ENCODE assay signal across 1 cellular context in genomic region chr15:75776075-75776443, GRCh38.
TF ChIP-seq lines count a peak whose summit lies in the region.

No MANE protein-coding gene starts in this region.

TF ChIP-seq in HepG2, 621 proteins besides CTCF, POLR2A, EP300 and RAD21 (continued from another document):
- TF ChIP-seq ARID5B (CRISPR knock-in tag; IDR thresholded peaks at IDR 0.05) = peak; percentile 15; the same call in 1 of the 2 replicates
- TF ChIP-seq IKZF5 (CRISPR knock-in tag; IDR thresholded peaks at IDR 0.05) = no peak
- 0 out of 2 replicates have a peak, but pooled peaks have one; percentile 30 for TF ChIP-seq TGIF2 (CRISPR knock-in tag; IDR thresholded peaks at IDR 0.05)
- TF ChIP-seq ZKSCAN8 (CRISPR knock-in tag; IDR thresholded peaks at IDR 0.05; ENCODE audit: borderline replicate concordance) = no peak
- no peak for TF ChIP-seq BRCA1 (CRISPR knock-in tag; IDR thresholded peaks at IDR 0.05)
- TF ChIP-seq ATF7 (IDR thresholded peaks at IDR 0.05) = peak; percentile 47; the same call in 1 of the 2 replicates
- TF ChIP-seq ATF7 (CRISPR knock-in tag; IDR thresholded peaks at IDR 0.05) = 0 out of 2 replicates have a peak, but pooled peaks have one; percentile 53
